9 cellular contexts compared by ENCODE assay signal in the genomic region with DNA sequence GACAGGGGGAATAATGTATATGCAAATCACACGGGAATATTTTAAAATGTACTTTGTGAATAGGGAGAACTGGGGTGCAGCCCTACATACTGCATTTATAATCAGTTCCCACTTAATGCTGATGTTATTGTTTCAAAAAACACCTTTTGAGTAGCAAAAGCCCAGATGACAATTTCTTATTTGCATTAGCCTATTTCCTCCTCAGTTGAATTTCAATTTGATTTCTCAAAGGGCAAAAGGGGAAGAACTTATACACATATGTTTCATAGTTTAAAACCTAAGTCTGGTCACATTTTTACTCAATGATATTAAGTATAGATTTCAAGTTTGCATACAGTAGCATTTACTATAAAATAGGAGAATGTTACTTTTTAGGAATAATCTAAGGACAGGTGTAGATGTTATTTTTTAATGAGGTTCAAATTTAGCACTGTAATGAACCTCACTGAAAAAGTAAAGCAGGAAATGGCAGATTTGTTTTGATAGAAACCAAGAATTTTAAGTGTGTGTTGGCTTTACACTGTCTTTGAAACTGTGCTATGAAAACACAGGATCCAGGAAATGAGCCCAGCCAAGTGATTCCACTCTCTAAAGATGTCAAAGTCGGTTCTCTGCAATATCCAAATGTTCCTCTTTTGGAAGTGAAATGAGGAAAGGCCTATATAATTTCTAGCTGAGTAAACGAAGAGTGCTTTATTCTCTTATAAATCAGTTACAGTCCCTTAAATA.
DNase-seq lines count a peak whose midpoint lies in the region; ATAC-seq and TF ChIP-seq lines count a peak whose summit lies in the region.
"Had no signal": no experiment of that assay in that cellular context is flagged by ENCODE, and none has a peak within 500 bp of the region (broad histone marks: within the 10 kb centered on the region; RNA-seq: fewer than 3 reads in every experiment).

No MANE protein-coding gene starts in this region.

- H3K4me1 ChIP-seq in foreskin keratinocyte, result peaks cover 34% of the 10 kb centered on the region

- H3K27ac ChIP-seq in foreskin keratinocyte (peak overlapping the region; percentile 99), RWPE1 (no peak overlapping the region)

- H3K4me3 ChIP-seq in GM12865 (ENCODE audit: low read depth, low read length), result peak overlapping the region; percentile 49
- H3K4me3 ChIP-seq: heart right ventricle had no signal

- CTCF ChIA-PET in RWPE1 (lab: Yijun Ruan, JAX), result interaction anchor here (0.8 to 1.0 kb wide), 2 partner anchors 33 to 366 kb away, joined by 3 to 4 read pairs; no protein-coding TSS in a partner anchor

- DNase-seq in GM12865 (ENCODE audit: low read depth) (peak; percentile 65), OCI-M1 (lab: John Stamatoyannopoulos, UW) (peak; percentile 7), foreskin keratinocyte (peak in 1 of 2 donors; percentile 8), mucosa of gallbladder (ENCODE audit: low spot score) (no peak), iPS-NIHi7 (ENCODE audit: extremely low spot score) (no peak), RWPE1 (ENCODE audit: low spot score) (no peak), HPDE6-E6E7 (ENCODE audit: extremely low spot score) (no peak)

- H3K27me3 ChIP-seq in foreskin keratinocyte, result no peaks in the 10 kb centered on the region
- H3K27me3 ChIP-seq: heart right ventricle had no signal

- ATAC-seq in GM21786 (IDR thresholded peaks at IDR 0.05; ENCODE audit: unreplicated experiment), result peak; percentile 51
- no peak for ATAC-seq in foreskin keratinocyte

- TF ChIP-seq CTCF in GM12865 (IDR thresholded peaks at IDR 0.05; ENCODE audit: insufficient read depth, low read depth, low read length, missing control alignments) (no peak), foreskin keratinocyte (conservative IDR thresholded peaks at IDR 0.05) (no peak), RWPE1 (conservative IDR thresholded peaks at IDR 0.05; ENCODE audit: low read depth) (no peak)

- POLR2A ChIA-PET in RWPE1 (lab: Yijun Ruan, JAX; ENCODE audit: low non-redundant PET), result no interaction called here

Comparison
In these comparisons a context has a peak if more than half of its experiments do, and no peak if none do; other contexts are left out.
1. DNase-seq: peak in GM12865 (single experiment) and OCI-M1 (single experiment); none in mucosa of gallbladder (single experiment), iPS-NIHi7 (single experiment), RWPE1 (single experiment) and HPDE6-E6E7 (single experiment).